Comparison of ENCODE assay signal across 14 cellular contexts in the genomic region with DNA sequence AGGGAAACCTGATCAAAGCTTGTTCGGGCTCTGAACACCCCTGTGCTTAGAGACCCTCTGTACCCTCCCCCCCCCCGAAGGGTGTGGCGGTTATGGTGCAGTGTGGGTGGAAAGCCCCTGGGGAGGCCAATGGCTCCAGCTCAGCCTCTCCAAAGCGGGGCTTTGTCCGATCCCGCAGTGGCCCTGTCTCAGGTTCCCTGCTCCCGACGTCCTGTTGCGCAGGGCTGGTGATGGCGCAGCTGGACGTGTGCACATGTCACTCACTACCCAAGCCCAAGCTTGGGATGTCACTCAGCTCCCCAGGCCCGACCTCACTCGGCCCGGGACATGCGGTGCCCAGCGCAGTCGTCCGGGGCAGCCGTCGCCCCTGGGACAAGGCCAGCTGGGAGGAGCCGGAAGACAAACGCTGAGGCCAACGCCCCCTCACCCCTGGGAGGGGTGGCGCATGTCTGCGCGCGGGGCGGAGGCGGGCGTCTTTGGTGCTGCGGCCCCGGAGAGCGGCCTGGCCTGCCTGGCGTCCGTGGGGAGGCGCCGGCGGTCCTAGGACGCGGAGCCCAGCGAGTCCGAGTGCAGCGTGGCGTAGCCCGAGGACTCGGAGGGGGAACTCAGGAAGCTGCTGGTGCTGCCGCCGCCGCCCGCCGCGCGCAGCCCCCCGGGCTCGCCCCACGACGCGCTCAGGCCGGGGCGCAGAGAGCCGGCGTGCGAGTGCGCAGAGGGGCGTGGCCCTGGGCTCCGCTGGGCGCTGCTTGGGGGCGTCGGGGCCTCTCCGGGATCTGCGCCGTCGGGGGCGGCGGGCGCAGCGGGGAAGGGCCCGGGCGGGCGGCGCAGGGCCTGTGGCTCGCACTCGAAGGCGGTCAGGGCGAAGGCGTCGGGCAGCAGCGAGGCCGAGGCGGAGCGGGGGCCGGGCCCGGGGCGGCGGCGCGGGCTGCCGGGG. TPM values are rescaled to one million over a fixed set of nuclear protein-coding genes. Genes with fewer than 3 reads are reported as not detected.
DNase-seq lines count a peak whose midpoint lies in the region; ATAC-seq, FAIRE-seq and TF ChIP-seq lines count a peak whose summit lies in the region.
"Had no signal": no experiment of that assay in that cellular context is flagged by ENCODE, and none has a peak within 500 bp of the region (broad histone marks: within the 10 kb centered on the region; RNA-seq: fewer than 3 reads in every experiment).

No MANE protein-coding gene starts in this region.

- no peak overlapping the region for H3K27ac ChIP-seq in right atrium auricular region
- no peak overlapping the region for H3K27ac ChIP-seq in coronary artery
- no peak overlapping the region for H3K27ac ChIP-seq in HepG2 (ENCODE audit: extremely low read length, insufficient read depth, low read length)
- no peak overlapping the region for H3K27ac ChIP-seq in CD4-positive, alpha-beta memory T cell (ENCODE audit: low read depth, low read length)

- no peaks in the 10 kb centered on the region for H3K9me3 Mint-ChIP-seq in HFFc6
- H3K9me3 Mint-ChIP-seq in CD4-positive, alpha-beta memory T cell, result peaks cover 0 to 2% (median 0%) of the 10 kb centered on the region in 8 donors

- no peak overlapping the region for H3K9ac ChIP-seq in HepG2 (ENCODE audit: insufficient read depth, low read depth, low read length)

- TF ChIP-seq POLR2A in HepG2 (IDR thresholded peaks at IDR 0.05; ENCODE audit: insufficient read depth in 1 of 2, low read depth in 2 of 2, low read length in 2 of 2), result no peak

- H3K4me1 Mint-ChIP-seq in HFFc6 (ENCODE audit: low read depth), result peaks cover 7% of the 10 kb centered on the region
- H3K4me1 Mint-ChIP-seq in CD4-positive, alpha-beta memory T cell, result peaks cover 5 to 21% (median 8%) of the 10 kb centered on the region in 4 donors

- no peak for TF ChIP-seq EP300 in HepG2 (IDR thresholded peaks at IDR 0.05; ENCODE audit: low read depth in 2 of 2, low read length in 2 of 2)
- no peak for TF ChIP-seq EP300 in HepG2 (CRISPR knock-in tag; IDR thresholded peaks at IDR 0.05; ENCODE audit: borderline replicate concordance)

- no peak for DNase-seq in Right ventricle myocardium superior
- DNase-seq in right atrium auricular region (ENCODE audit: low spot score), result no peak
- no peak for DNase-seq in coronary artery (ENCODE audit: low spot score)
- DNase-seq in HepG2 (ENCODE audit: low spot score), result no peak
- DNase-seq in HFFc6, result no peak
- no peak for DNase-seq in CD4-positive, alpha-beta memory T cell
- DNase-seq in GM13976 (ENCODE audit: low spot score), result no peak
- DNase-seq: BE2C, NCI-H1092, PC-3 had no signal

- H3K27me3 Mint-ChIP-seq in HFFc6 (ENCODE audit: insufficient read depth), result peaks cover 19% of the 10 kb centered on the region
- peaks cover 15 to 29% of the 10 kb centered on the region in 2 donors for H3K27me3 Mint-ChIP-seq in CD4-positive, alpha-beta memory T cell

- CTCF ChIA-PET in HepG2 (lab: Yijun Ruan, JAX; ENCODE audit: low intra/inter-chr PET ratio, low total read pairs), result interaction anchor here (1.0 kb wide), 1 partner anchor 95 kb away, joined by 3 read pairs; no protein-coding TSS in a partner anchor
- CTCF ChIA-PET in CD4-positive, alpha-beta memory T cell (lab: Charles Lee; ENCODE audit: partially characterized antibody), result interaction anchor here (0.7 to 5.3 kb wide), 5 partner anchors 8 to 215 kb away, joined by 3 to 66 read pairs (median 26); no protein-coding TSS in a partner anchor

- no peak for TF ChIP-seq RAD21 in HepG2 (CRISPR knock-in tag; IDR thresholded peaks at IDR 0.05)

- no peak overlapping the region for H2AFZ ChIP-seq in HepG2 (ENCODE audit: low read length)

- no peaks in the 10 kb centered on the region for H3K79me2 ChIP-seq in HepG2 (ENCODE audit: insufficient read depth, low read length)

- WGBS in HepG2 (ENCODE audit: low lambda C conversion rate), result no CpG with 5 or more reads among the region's 98 CpGs

- 0 out of 2 replicates have a peak, but pooled peaks cover 2% of the 10 kb centered on the region for H4K20me1 ChIP-seq in HepG2 (ENCODE audit: insufficient read depth, low read length)

- H3K36me3 Mint-ChIP-seq in HFFc6 (ENCODE audit: low read depth), result no peaks in the 10 kb centered on the region
- H3K36me3 Mint-ChIP-seq in CD4-positive, alpha-beta memory T cell, result no peaks in the 10 kb centered on the region

- peak overlapping the region in 1 of 2 donors; percentile 29 for H3K4me3 ChIP-seq in right atrium auricular region
- peak overlapping the region; percentile 30 for H3K4me3 ChIP-seq in coronary artery
- peak overlapping the region in 2 of 3 experiments; percentile 7 to 50; a peak in 2 of 6 replicates for H3K4me3 ChIP-seq in HepG2 (replicated peaks in 1 of 3; ENCODE audit: insufficient read depth in 1 of 3, low read depth in 2 of 3, low read length in 3 of 3)
- H3K4me3 ChIP-seq in CD4-positive, alpha-beta memory T cell (ENCODE audit: low read length in 2 of 2), result no peak overlapping the region

- intact Hi-C loops in Right ventricle myocardium superior (cut with DNase I), result loop anchor here (5.0 kb wide), 1 partner anchor 197 kb away; no protein-coding TSS in a partner anchor
- intact Hi-C loops in HepG2 (cut with micrococcal nuclease; ENCODE audit: unreplicated experiment), result loop anchor here (5.0 to 10.0 kb wide), 2 partner anchors 143 to 144 kb away; a partner anchor contains a TSS
- intact Hi-C loops in CD4-positive, alpha-beta memory T cell (cut with micrococcal nuclease), result loop anchor here (5.0 to 10.0 kb wide), 3 partner anchors 42 to 257 kb away; a partner anchor contains a TSS

- ATAC-seq in Right ventricle myocardium superior (ENCODE audit: poor library complexity) (peak; percentile 8), HepG2 (no peak), HG03432 (IDR thresholded peaks at IDR 0.05; ENCODE audit: unreplicated experiment) (no peak)
- ATAC-seq: PC-3 had no signal

- H3K36me3 ChIP-seq in right atrium auricular region, result peaks cover 7% of the 10 kb centered on the region
- H3K36me3 ChIP-seq in HepG2 (replicated peaks in 1 of 2; ENCODE audit: control insufficient read depth in 1 of 2, insufficient read depth in 2 of 2, low read length in 2 of 2), result no peaks in the 10 kb centered on the region
- H3K36me3 ChIP-seq in CD4-positive, alpha-beta memory T cell (ENCODE audit: insufficient read depth, low read length), result no peaks in the 10 kb centered on the region
- H3K36me3 ChIP-seq: BE2C had no signal

- H3K27ac Mint-ChIP-seq in HFFc6, result no peak overlapping the region
- no peak overlapping the region for H3K27ac Mint-ChIP-seq in CD4-positive, alpha-beta memory T cell

- no peak overlapping the region for H3K4me3 Mint-ChIP-seq in HFFc6
- no peak overlapping the region for H3K4me3 Mint-ChIP-seq in CD4-positive, alpha-beta memory T cell

- no TSS peak for BruUV-seq in HepG2 (replicated peaks; lab: Mats Ljungman, UMichigan)

- H3K4me1 ChIP-seq in right atrium auricular region (peaks cover 0 to 26% of the 10 kb centered on the region in 2 donors), HepG2 (ENCODE audit: insufficient read depth, low read length) (peaks cover 22% of the 10 kb centered on the region)
- peaks cover 18% of the 10 kb centered on the region for H3K4me1 ChIP-seq in CD4-positive, alpha-beta memory T cell (ENCODE audit: insufficient read depth, low read length)
- H3K4me1 ChIP-seq: BE2C had no signal

- H3K27me3 ChIP-seq in right atrium auricular region (peaks cover 7 to 18% of the 10 kb centered on the region in 2 donors), HepG2 (ENCODE audit: control insufficient read depth in 1 of 2, insufficient read depth in 2 of 2, low read length in 2 of 2) (peaks cover 12 to 61% of the 10 kb centered on the region in 2 experiments)
- H3K27me3 ChIP-seq in CD4-positive, alpha-beta memory T cell (ENCODE audit: insufficient read depth, low read length), result peaks cover 21% of the 10 kb centered on the region

- no peak for FAIRE-seq in HepG2 (lab: Jason Lieb, UNC)
- FAIRE-seq: GM12892, islet of Langerhans had no signal

- in situ Hi-C loops in HepG2 (cut with HindIII; ENCODE audit: extremely low pct_ligation_motif_present, low pct_unique_long_range_greater_than_20kb) (loop anchor here (5.0 to 10.0 kb wide), 3 partner anchors 33 to 166 kb away; a partner anchor contains a TSS), GM13976 (cut with MboI; ENCODE audit: low sequenced_read_pairs, unreplicated experiment) (loop anchor here (5.0 kb wide), 1 partner anchor 98 kb away; no protein-coding TSS in a partner anchor)

- no peaks in the 10 kb centered on the region for H3K9me3 ChIP-seq in right atrium auricular region
- H3K9me3 ChIP-seq in HepG2 (ENCODE audit: low read length), result no peaks in the 10 kb centered on the region
- H3K9me3 ChIP-seq in CD4-positive, alpha-beta memory T cell (ENCODE audit: control insufficient read depth in 1 of 2, low read length in 2 of 2), result no peaks in the 10 kb centered on the region
- H3K9me3 ChIP-seq: BE2C had no signal

- POLR2A ChIA-PET in HepG2 (lab: Yijun Ruan, JAX), result no interaction called here
- POLR2A ChIA-PET in CD4-positive, alpha-beta memory T cell (lab: Charles Lee; ENCODE audit: partially characterized antibody), result interaction anchor here (2.5 kb wide), 1 partner anchor 156 kb away, joined by 7 read pairs; no protein-coding TSS in a partner anchor

- peak overlapping the region; percentile 66 for H3K4me2 ChIP-seq in HepG2 (ENCODE audit: low read depth, low read length)

- TF ChIP-seq CTCF in right atrium auricular region (IDR thresholded peaks at IDR 0.05), result no peak
- no peak for TF ChIP-seq CTCF in coronary artery (IDR thresholded peaks at IDR 0.05)
- peak; percentile 25; the same call in 1 of the 2 replicates for TF ChIP-seq CTCF in HepG2 (CRISPR knock-in tag; IDR thresholded peaks at IDR 0.05)
- no peak for TF ChIP-seq CTCF in HFFc6 (IDR thresholded peaks at IDR 0.05)
- TF ChIP-seq CTCF in GM13976 (IDR thresholded peaks at IDR 0.05; ENCODE audit: borderline replicate concordance, control extremely low read depth, extremely low read depth, insufficient read depth, missing control alignments), result no peak

RNA-seq across cellular contexts. Expression of a gene that starts 5.1 kb away (rescaled TPM):
- not detected for total RNA-seq in Right ventricle myocardium superior
- not detected for total RNA-seq in right atrium auricular region
- total RNA-seq in HepG2 (2016; rRNA removed; fragmentation: Illumina TruSeq; extraction: Trizol), result not detected in 2 replicates
- not detected in 2 replicates for total RNA-seq in HepG2 (2016; cell fraction: cytosol; rRNA removed; fragmentation: Illumina TruSeq; extraction: Trizol; ENCODE audit: low read depth)
- total RNA-seq in HepG2 (2016; cell fraction: insoluble cytoplasmic fraction; rRNA removed; fragmentation: Illumina TruSeq; extraction: Trizol), result not detected in 2 replicates
- not detected in 2 replicates for total RNA-seq in HepG2 (2016; cell fraction: membrane; rRNA removed; fragmentation: Illumina TruSeq; extraction: Trizol)
- total RNA-seq in HepG2 (2016; cell fraction: nucleus; rRNA removed; fragmentation: Illumina TruSeq; extraction: Trizol), result not detected in 2 replicates
- polyA plus RNA-seq in HepG2 (2011; rRNA removed), result not detected in 2 replicates
- polyA plus RNA-seq in HepG2 (2011; cell fraction: cytosol; rRNA removed), result not detected in 2 replicates
- polyA plus RNA-seq in HepG2 (2011; cell fraction: nucleus; rRNA removed), result not detected in 2 replicates
- not detected in 2 replicates for polyA plus RNA-seq in HepG2 (2012)
- polyA plus RNA-seq in HepG2 (2016; cell fraction: cytosol; fragmentation: Illumina TruSeq; extraction: Trizol; ENCODE audit: low read depth), result not detected in 2 replicates
- not detected in 2 replicates for polyA plus RNA-seq in HepG2 (2016; cell fraction: insoluble cytoplasmic fraction; fragmentation: Illumina TruSeq; extraction: Trizol; ENCODE audit: low read depth)
- polyA plus RNA-seq in HepG2 (2016; cell fraction: membrane; fragmentation: Illumina TruSeq; extraction: Trizol; ENCODE audit: low read depth), result not detected in 2 replicates
- not detected in 2 replicates for polyA plus RNA-seq in HepG2 (2016; cell fraction: nucleus; fragmentation: Illumina TruSeq; extraction: Trizol; ENCODE audit: insufficient read depth, low read depth)
- not detected in 2 replicates for polyA minus RNA-seq in HepG2 (2011; rRNA and poly(A)+ RNA removed; ENCODE audit: low replicate concordance)
- polyA minus RNA-seq in HepG2 (2011; cell fraction: cytosol; rRNA and poly(A)+ RNA removed), result not detected in 2 replicates
- polyA minus RNA-seq in HepG2 (2011; cell fraction: nucleus; rRNA and poly(A)+ RNA removed), result not detected in 2 replicates
- not detected for total RNA-seq in HFFc6 (2021; fragmentation: NEBNext Ultra II Directional; extraction: Animal tissue kit (Norgen Biotek cat#: 25700))
- not detected for total RNA-seq in CD4-positive, alpha-beta memory T cell
- polyA plus RNA-seq in CD4-positive, alpha-beta memory T cell, result not detected
- total RNA-seq: dermis microvascular lymphatic vessel endothelial cell, PC-3 had no signal

RNA-seq across cellular contexts. Expression of a gene that starts 11.8 kb away (rescaled TPM):
- 12.5 TPM for total RNA-seq in Right ventricle myocardium superior
- 10 to 100 TPM in 1 of 2 donors, 1 to 10 TPM in 1; 7.6 to 17.4 TPM for total RNA-seq in right atrium auricular region
- total RNA-seq in HepG2 (2016; rRNA removed; fragmentation: Illumina TruSeq; extraction: Trizol), result 0.27 and 0.31 TPM in 2 replicates
- total RNA-seq in HepG2 (2016; cell fraction: cytosol; rRNA removed; fragmentation: Illumina TruSeq; extraction: Trizol; ENCODE audit: low read depth), result 0.09 and 0.10 TPM in 2 replicates
- total RNA-seq in HepG2 (2016; cell fraction: insoluble cytoplasmic fraction; rRNA removed; fragmentation: Illumina TruSeq; extraction: Trizol), result 0.12 and 0.28 TPM in 2 replicates
- total RNA-seq in HepG2 (2016; cell fraction: membrane; rRNA removed; fragmentation: Illumina TruSeq; extraction: Trizol), result 0.34 TPM in 2 replicates
- total RNA-seq in HepG2 (2016; cell fraction: nucleus; rRNA removed; fragmentation: Illumina TruSeq; extraction: Trizol), result 0.31 TPM in 2 replicates
- 0.22 and 0.44 TPM in 2 replicates for polyA plus RNA-seq in HepG2 (2011; rRNA removed)
- 0.19 and 0.31 TPM in 2 replicates for polyA plus RNA-seq in HepG2 (2011; cell fraction: cytosol; rRNA removed)
- 0.50 and 0.85 TPM in 2 replicates for polyA plus RNA-seq in HepG2 (2011; cell fraction: nucleus; rRNA removed)
- 0.15 and 0.28 TPM in 2 replicates for polyA plus RNA-seq in HepG2 (2012)
- 0.09 and 0.19 TPM in 2 replicates for polyA plus RNA-seq in HepG2 (2016; cell fraction: cytosol; fragmentation: Illumina TruSeq; extraction: Trizol; ENCODE audit: low read depth)
- 0.29 and 0.35 TPM in 2 replicates for polyA plus RNA-seq in HepG2 (2016; cell fraction: insoluble cytoplasmic fraction; fragmentation: Illumina TruSeq; extraction: Trizol; ENCODE audit: low read depth)
- 0.34 and 0.41 TPM in 2 replicates for polyA plus RNA-seq in HepG2 (2016; cell fraction: membrane; fragmentation: Illumina TruSeq; extraction: Trizol; ENCODE audit: low read depth)
- 0.17 and 0.36 TPM in 2 replicates for polyA plus RNA-seq in HepG2 (2016; cell fraction: nucleus; fragmentation: Illumina TruSeq; extraction: Trizol; ENCODE audit: insufficient read depth, low read depth)
- polyA minus RNA-seq in HepG2 (2011; rRNA and poly(A)+ RNA removed; ENCODE audit: low replicate concordance), result 0.98 and 5.5 TPM in 2 replicates
- polyA minus RNA-seq in HepG2 (2011; cell fraction: cytosol; rRNA and poly(A)+ RNA removed), result 0.30 and 0.44 TPM in 2 replicates
- 0.25 and 0.26 TPM in 2 replicates for polyA minus RNA-seq in HepG2 (2011; cell fraction: nucleus; rRNA and poly(A)+ RNA removed)
- 1 to 10 TPM; 6.0 to 7.9 (median 7.2) TPM for total RNA-seq in HFFc6 (2021; fragmentation: NEBNext Ultra II Directional; extraction: Animal tissue kit (Norgen Biotek cat#: 25700))
- total RNA-seq in CD4-positive, alpha-beta memory T cell, result under 1 TPM; 0.32 to 0.33 TPM
- not detected for polyA plus RNA-seq in CD4-positive, alpha-beta memory T cell

RNA-seq across cellular contexts. Expression of a gene that starts 13.3 kb away (rescaled TPM):
- total RNA-seq in Right ventricle myocardium superior (48.8 TPM), right atrium auricular region (10 to 100 TPM; 71.4 to 74.4 TPM), HepG2 (2016; rRNA removed; fragmentation: Illumina TruSeq; extraction: Trizol) (61.7 and 69.7 TPM in 2 replicates)
- 23.7 and 29.8 TPM in 2 replicates for total RNA-seq in HepG2 (2016; cell fraction: cytosol; rRNA removed; fragmentation: Illumina TruSeq; extraction: Trizol; ENCODE audit: low read depth)
- 60.0 and 68.5 TPM in 2 replicates for total RNA-seq in HepG2 (2016; cell fraction: insoluble cytoplasmic fraction; rRNA removed; fragmentation: Illumina TruSeq; extraction: Trizol)
- total RNA-seq in HepG2 (2016; cell fraction: membrane; rRNA removed; fragmentation: Illumina TruSeq; extraction: Trizol), result 90.0 and 91.4 TPM in 2 replicates
- 45.6 and 50.8 TPM in 2 replicates for total RNA-seq in HepG2 (2016; cell fraction: nucleus; rRNA removed; fragmentation: Illumina TruSeq; extraction: Trizol)
- polyA plus RNA-seq in HepG2 (2011; rRNA removed), result 23.1 and 24.6 TPM in 2 replicates
- 23.8 and 31.3 TPM in 2 replicates for polyA plus RNA-seq in HepG2 (2011; cell fraction: cytosol; rRNA removed)
- polyA plus RNA-seq in HepG2 (2011; cell fraction: nucleus; rRNA removed), result 8.9 and 10.8 TPM in 2 replicates
- 26.0 and 27.3 TPM in 2 replicates for polyA plus RNA-seq in HepG2 (2012)
- 38.8 and 46.6 TPM in 2 replicates for polyA plus RNA-seq in HepG2 (2016; cell fraction: cytosol; fragmentation: Illumina TruSeq; extraction: Trizol; ENCODE audit: low read depth)
- polyA plus RNA-seq in HepG2 (2016; cell fraction: insoluble cytoplasmic fraction; fragmentation: Illumina TruSeq; extraction: Trizol; ENCODE audit: low read depth), result 66.5 and 67.0 TPM in 2 replicates
- 87.3 and 91.3 TPM in 2 replicates for polyA plus RNA-seq in HepG2 (2016; cell fraction: membrane; fragmentation: Illumina TruSeq; extraction: Trizol; ENCODE audit: low read depth)
- 77.9 and 79.1 TPM in 2 replicates for polyA plus RNA-seq in HepG2 (2016; cell fraction: nucleus; fragmentation: Illumina TruSeq; extraction: Trizol; ENCODE audit: insufficient read depth, low read depth)
- polyA minus RNA-seq in HepG2 (2011; rRNA and poly(A)+ RNA removed; ENCODE audit: low replicate concordance), result 42.4 and 109 TPM in 2 replicates
- 24.0 and 31.1 TPM in 2 replicates for polyA minus RNA-seq in HepG2 (2011; cell fraction: cytosol; rRNA and poly(A)+ RNA removed)
- 12.5 and 14.2 TPM in 2 replicates for polyA minus RNA-seq in HepG2 (2011; cell fraction: nucleus; rRNA and poly(A)+ RNA removed)
- 100 to 1,000 TPM in 2 of 6 experiments, 10 to 100 TPM in 4; 89.8 to 116 (median 96.0) TPM for total RNA-seq in HFFc6 (2021; fragmentation: NEBNext Ultra II Directional; extraction: Animal tissue kit (Norgen Biotek cat#: 25700))
- 10 to 100 TPM; 19.6 to 23.1 TPM for total RNA-seq in CD4-positive, alpha-beta memory T cell
- polyA plus RNA-seq in CD4-positive, alpha-beta memory T cell, result 10 to 100 TPM; 16.1 to 21.3 TPM

RNA-seq across cellular contexts. Expression of a gene that starts 43.1 kb away (rescaled TPM):
- total RNA-seq in Right ventricle myocardium superior (70.1 TPM), right atrium auricular region (10 to 100 TPM; 28.9 to 53.0 TPM), HepG2 (2016; rRNA removed; fragmentation: Illumina TruSeq; extraction: Trizol) (1.7 and 9.8 TPM in 2 replicates)
- 2.0 and 3.0 TPM in 2 replicates for total RNA-seq in HepG2 (2016; cell fraction: cytosol; rRNA removed; fragmentation: Illumina TruSeq; extraction: Trizol; ENCODE audit: low read depth)
- total RNA-seq in HepG2 (2016; cell fraction: insoluble cytoplasmic fraction; rRNA removed; fragmentation: Illumina TruSeq; extraction: Trizol), result 2.1 and 8.9 TPM in 2 replicates
- total RNA-seq in HepG2 (2016; cell fraction: membrane; rRNA removed; fragmentation: Illumina TruSeq; extraction: Trizol), result 2.4 and 2.5 TPM in 2 replicates
- 14.8 and 17.7 TPM in 2 replicates for total RNA-seq in HepG2 (2016; cell fraction: nucleus; rRNA removed; fragmentation: Illumina TruSeq; extraction: Trizol)
- polyA plus RNA-seq in HepG2 (2011; rRNA removed), result 15.9 and 17.9 TPM in 2 replicates
- polyA plus RNA-seq in HepG2 (2011; cell fraction: cytosol; rRNA removed), result 3.1 and 5.5 TPM in 2 replicates
- polyA plus RNA-seq in HepG2 (2011; cell fraction: nucleus; rRNA removed), result 282 and 411 TPM in 2 replicates
- polyA plus RNA-seq in HepG2 (2012), result 3.9 and 4.0 TPM in 2 replicates
- 0.45 and 0.62 TPM in 2 replicates for polyA plus RNA-seq in HepG2 (2016; cell fraction: cytosol; fragmentation: Illumina TruSeq; extraction: Trizol; ENCODE audit: low read depth)
- polyA plus RNA-seq in HepG2 (2016; cell fraction: insoluble cytoplasmic fraction; fragmentation: Illumina TruSeq; extraction: Trizol; ENCODE audit: low read depth), result 1.8 and 3.9 TPM in 2 replicates
- 0.85 and 1.2 TPM in 2 replicates for polyA plus RNA-seq in HepG2 (2016; cell fraction: membrane; fragmentation: Illumina TruSeq; extraction: Trizol; ENCODE audit: low read depth)
- 47.0 and 48.9 TPM in 2 replicates for polyA plus RNA-seq in HepG2 (2016; cell fraction: nucleus; fragmentation: Illumina TruSeq; extraction: Trizol; ENCODE audit: insufficient read depth, low read depth)
- 16.5 and 27.5 TPM in 2 replicates for polyA minus RNA-seq in HepG2 (2011; rRNA and poly(A)+ RNA removed; ENCODE audit: low replicate concordance)
- polyA minus RNA-seq in HepG2 (2011; cell fraction: cytosol; rRNA and poly(A)+ RNA removed), result 2.5 TPM in 2 replicates
- 30.0 and 38.2 TPM in 2 replicates for polyA minus RNA-seq in HepG2 (2011; cell fraction: nucleus; rRNA and poly(A)+ RNA removed)
- 1 to 10 TPM; 2.0 to 5.2 (median 2.9) TPM for total RNA-seq in HFFc6 (2021; fragmentation: NEBNext Ultra II Directional; extraction: Animal tissue kit (Norgen Biotek cat#: 25700))
- total RNA-seq in CD4-positive, alpha-beta memory T cell, result 1 to 10 TPM; 8.7 to 9.4 TPM
- polyA plus RNA-seq in CD4-positive, alpha-beta memory T cell, result 1 to 10 TPM; 1.7 to 2.0 TPM

RNA-seq across cellular contexts. Expression of a gene that starts 49.7 kb away (rescaled TPM):
- 234 TPM for total RNA-seq in Right ventricle myocardium superior
- total RNA-seq in right atrium auricular region, result 100 to 1,000 TPM in 1 of 2 donors, 10 to 100 TPM in 1; 75.4 to 115 TPM
- total RNA-seq in HepG2 (2016; rRNA removed; fragmentation: Illumina TruSeq; extraction: Trizol), result 545 and 787 TPM in 2 replicates
- 342 and 387 TPM in 2 replicates for total RNA-seq in HepG2 (2016; cell fraction: cytosol; rRNA removed; fragmentation: Illumina TruSeq; extraction: Trizol; ENCODE audit: low read depth)
- 525 and 788 TPM in 2 replicates for total RNA-seq in HepG2 (2016; cell fraction: insoluble cytoplasmic fraction; rRNA removed; fragmentation: Illumina TruSeq; extraction: Trizol)
- total RNA-seq in HepG2 (2016; cell fraction: membrane; rRNA removed; fragmentation: Illumina TruSeq; extraction: Trizol), result 707 and 829 TPM in 2 replicates
- 180 and 186 TPM in 2 replicates for total RNA-seq in HepG2 (2016; cell fraction: nucleus; rRNA removed; fragmentation: Illumina TruSeq; extraction: Trizol)
- polyA plus RNA-seq in HepG2 (2011; rRNA removed), result 146 and 214 TPM in 2 replicates
- polyA plus RNA-seq in HepG2 (2011; cell fraction: cytosol; rRNA removed), result 92.5 and 127 TPM in 2 replicates
- polyA plus RNA-seq in HepG2 (2011; cell fraction: nucleus; rRNA removed), result 29.2 and 40.5 TPM in 2 replicates
- 1,228 and 1,771 TPM in 2 replicates for polyA plus RNA-seq in HepG2 (2012)
- 1,048 and 1,064 TPM in 2 replicates for polyA plus RNA-seq in HepG2 (2016; cell fraction: cytosol; fragmentation: Illumina TruSeq; extraction: Trizol; ENCODE audit: low read depth)
- 1,078 and 1,177 TPM in 2 replicates for polyA plus RNA-seq in HepG2 (2016; cell fraction: insoluble cytoplasmic fraction; fragmentation: Illumina TruSeq; extraction: Trizol; ENCODE audit: low read depth)
- polyA plus RNA-seq in HepG2 (2016; cell fraction: membrane; fragmentation: Illumina TruSeq; extraction: Trizol; ENCODE audit: low read depth), result 1,296 and 1,373 TPM in 2 replicates
- 473 and 475 TPM in 2 replicates for polyA plus RNA-seq in HepG2 (2016; cell fraction: nucleus; fragmentation: Illumina TruSeq; extraction: Trizol; ENCODE audit: insufficient read depth, low read depth)
- polyA minus RNA-seq in HepG2 (2011; rRNA and poly(A)+ RNA removed; ENCODE audit: low replicate concordance), result 12.9 and 31.5 TPM in 2 replicates
- polyA minus RNA-seq in HepG2 (2011; cell fraction: cytosol; rRNA and poly(A)+ RNA removed), result 48.1 and 62.3 TPM in 2 replicates
- 53.2 and 59.9 TPM in 2 replicates for polyA minus RNA-seq in HepG2 (2011; cell fraction: nucleus; rRNA and poly(A)+ RNA removed)
- total RNA-seq in HFFc6 (2021; fragmentation: NEBNext Ultra II Directional; extraction: Animal tissue kit (Norgen Biotek cat#: 25700)), result 100 to 1,000 TPM; 233 to 341 (median 324) TPM
- 100 to 1,000 TPM; 491 to 503 TPM for total RNA-seq in CD4-positive, alpha-beta memory T cell
- 100 to 1,000 TPM; 215 to 259 TPM for polyA plus RNA-seq in CD4-positive, alpha-beta memory T cell

Comparison
In these comparisons a context has a peak if more than half of its experiments do, and no peak if none do; other contexts are left out.
1. H3K4me3 ChIP-seq: peak in coronary artery (single experiment) and HepG2 (2 of 3); none in CD4-positive, alpha-beta memory T cell (0 of 2).